Comparison of ENCODE assay signal across 1 cellular context in the genomic region with DNA sequence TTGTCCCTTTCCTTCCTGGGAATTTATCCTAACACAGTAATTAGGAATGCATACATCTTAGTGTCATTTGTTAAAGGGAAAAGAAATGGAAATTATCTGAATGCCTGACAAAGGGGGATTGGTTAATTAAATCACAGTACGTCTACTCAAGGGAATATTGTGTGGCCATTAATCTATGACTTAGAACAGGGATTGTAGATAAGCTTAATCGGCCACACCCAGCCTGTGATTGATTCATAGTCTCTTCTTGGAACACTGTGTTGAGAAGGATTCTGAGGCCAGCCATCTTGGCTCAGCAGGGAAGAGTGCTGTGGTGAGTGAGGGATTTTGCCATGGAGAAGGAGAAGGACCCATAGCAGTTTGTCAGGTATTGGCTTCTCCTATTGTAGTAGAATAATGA.
TF ChIP-seq lines count a peak whose summit lies in the region.

No MANE protein-coding gene starts in this region.

TF ChIP-seq in K562, 482 proteins besides CTCF, POLR2A, EP300 and RAD21:
- TF ChIP-seq RBM25 (IDR thresholded peaks at IDR 0.05; ENCODE audit: low read depth, low read length, severe bottlenecking): peak; percentile 4
- TF ChIP-seq, protein P1, sequence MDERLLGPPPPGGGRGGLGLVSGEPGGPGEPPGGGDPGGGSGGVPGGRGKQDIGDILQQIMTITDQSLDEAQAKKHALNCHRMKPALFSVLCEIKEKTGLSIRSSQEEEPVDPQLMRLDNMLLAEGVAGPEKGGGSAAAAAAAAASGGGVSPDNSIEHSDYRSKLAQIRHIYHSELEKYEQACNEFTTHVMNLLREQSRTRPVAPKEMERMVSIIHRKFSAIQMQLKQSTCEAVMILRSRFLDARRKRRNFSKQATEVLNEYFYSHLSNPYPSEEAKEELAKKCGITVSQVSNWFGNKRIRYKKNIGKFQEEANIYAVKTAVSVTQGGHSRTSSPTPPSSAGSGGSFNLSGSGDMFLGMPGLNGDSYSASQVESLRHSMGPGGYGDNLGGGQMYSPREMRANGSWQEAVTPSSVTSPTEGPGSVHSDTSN (CRISPR knock-in tag; IDR thresholded peaks at IDR 0.05; ENCODE audit: low read depth): no peak
- TF ChIP-seq, protein P1 (tag; conservative IDR thresholded peaks at IDR 0.05; ENCODE audit: low read depth): 0 out of 2 replicates have a peak, but pooled peaks have one; percentile 20
- TF ChIP-seq KDM1A (IDR thresholded peaks at IDR 0.05): peak; percentile 81 to 85
- TF ChIP-seq ZBED1 (IDR thresholded peaks at IDR 0.05): no peak
- 0 out of 4 replicates have a peak, but pooled peaks of 1 of the 2 experiments have one; percentile 22 for TF ChIP-seq HDAC1 (IDR thresholded peaks at IDR 0.05)
- TF ChIP-seq, protein P2, sequence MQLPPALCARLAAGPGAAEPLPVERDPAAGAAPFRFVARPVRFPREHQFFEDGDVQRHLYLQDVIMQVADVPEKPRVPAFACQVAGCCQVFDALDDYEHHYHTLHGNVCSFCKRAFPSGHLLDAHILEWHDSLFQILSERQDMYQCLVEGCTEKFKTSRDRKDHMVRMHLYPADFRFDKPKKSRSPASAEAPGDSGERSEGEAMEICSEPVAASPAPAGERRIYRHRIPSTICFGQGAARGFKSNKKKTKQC (CRISPR knock-in tag; IDR thresholded peaks at IDR 0.05): no peak
- TF ChIP-seq RCOR1 (IDR thresholded peaks at IDR 0.05; ENCODE audit: borderline replicate concordance in 1 of 2, low read depth in 2 of 2, low read length in 2 of 2): peak in 1 of 2 experiments; percentile 75; a peak in 2 of 4 replicates
- TF ChIP-seq MEIS2 (IDR thresholded peaks at IDR 0.05; ENCODE audit: partially characterized antibody): peak; percentile 66
